12 cellular contexts compared by ENCODE assay signal in genomic region chr9:71506821-71507220, GRCh38.
DNase-seq lines count a peak whose midpoint lies in the region; ATAC-seq and TF ChIP-seq lines count a peak whose summit lies in the region.
"Had no signal": no experiment of that assay in that cellular context is flagged by ENCODE, and none has a peak within 500 bp of the region (broad histone marks: within the 10 kb centered on the region; RNA-seq: fewer than 3 reads in every experiment).

No MANE protein-coding gene starts in this region.

- intact Hi-C loops in psoas muscle (cut with DNase I) (no loop called here), vagina (cut with DNase I) (no loop called here)

- peak; percentile 54 for DNase-seq in EH (ENCODE audit: low read depth)
- peak; percentile 23 for DNase-seq in NB4 (ENCODE audit: low read depth)
- DNase-seq in fibroblast of gingiva (ENCODE audit: low read depth), result peak; percentile 68
- DNase-seq in psoas muscle, result peak; percentile 18 to 49
- no peak for DNase-seq in activated T-cell treated with anti-CD3 and anti-CD28 coated beads, Interleukin-2, amount 50 U/mL, for 1 hour
- DNase-seq in vagina (ENCODE audit: extremely low spot score in 2 of 2), result no peak
- DNase-seq in HuH-7 (ENCODE audit: low spot score), result no peak
- DNase-seq: activated T-cell treated with anti-CD3 and anti-CD28 coated beads, Interleukin-2, amount 50 U/mL, for 72 hours; COR-L47; SJCRH30; upper lobe of left lung had no signal

- no peak overlapping the region for H3K27ac ChIP-seq in psoas muscle
- H3K27ac ChIP-seq in vagina, result no peak overlapping the region
- H3K27ac ChIP-seq: SJCRH30, upper lobe of left lung had no signal

- TF ChIP-seq POLR2A in NB4 (IDR thresholded peaks at IDR 0.05; ENCODE audit: extremely low read depth, insufficient read length), result no peak
- TF ChIP-seq POLR2A in vagina (IDR thresholded peaks at IDR 0.05), result no peak

- H3K4me3 ChIP-seq in NB4 (ENCODE audit: low read depth, low read length) (no peak overlapping the region), psoas muscle (no peak overlapping the region), vagina (no peak overlapping the region)
- H3K4me3 ChIP-seq: SJCRH30, upper lobe of left lung had no signal

- H3K4me1 ChIP-seq in psoas muscle (no peaks in the 10 kb centered on the region), vagina (peaks cover 7% of the 10 kb centered on the region)
- H3K4me1 ChIP-seq: SJCRH30, upper lobe of left lung had no signal

- 35 to 80% (median 51%) methylated on average over 1 of the region's 1 CpG for WGBS in psoas muscle, 3 donors

- H3K9me3 ChIP-seq in psoas muscle (no peaks in the 10 kb centered on the region), vagina (no peaks in the 10 kb centered on the region)
- H3K9me3 ChIP-seq: SJCRH30, upper lobe of left lung had no signal

- TF ChIP-seq CTCF in NB4 (IDR thresholded peaks at IDR 0.05; ENCODE audit: low read depth, low read length), result no peak
- no peak for TF ChIP-seq CTCF in psoas muscle (IDR thresholded peaks at IDR 0.05)
- no peak for TF ChIP-seq CTCF in vagina (IDR thresholded peaks at IDR 0.05)

- H3K36me3 ChIP-seq in psoas muscle (ENCODE audit: insufficient read depth in 1 of 2, low read depth in 1 of 2), result no peaks in the 10 kb centered on the region
- H3K36me3 ChIP-seq in vagina, result no peaks in the 10 kb centered on the region
- H3K36me3 ChIP-seq: SJCRH30, upper lobe of left lung had no signal

- ATAC-seq in psoas muscle (peak; percentile 81 to 90 (median 82)), HG02973 (IDR thresholded peaks at IDR 0.05; ENCODE audit: unreplicated experiment) (no peak)

- H3K27me3 ChIP-seq in psoas muscle (ENCODE audit: insufficient read depth in 3 of 3, low read length in 2 of 3), result no peaks in the 10 kb centered on the region
- H3K27me3 ChIP-seq in vagina, result no peaks in the 10 kb centered on the region
- H3K27me3 ChIP-seq: SJCRH30, upper lobe of left lung had no signal

Comparison
In these comparisons a context has a peak if more than half of its experiments do, and no peak if none do; other contexts are left out.
1. DNase-seq: peak in EH (single experiment), NB4 (single experiment), fibroblast of gingiva (single experiment) and psoas muscle (2 of 2); none in activated T-cell treated with anti-CD3 and anti-CD28 coated beads, Interleukin-2, amount 50 U/mL, for 1 hour (single experiment), vagina (0 of 2) and HuH-7 (single experiment).